ENCODE assay signal across 8 cellular contexts in genomic region chr17:28763804-28764266, GRCh38. TPM values are rescaled to one million over a fixed set of nuclear protein-coding genes. Genes with fewer than 3 reads are reported as not detected.
DNase-seq lines count a peak whose midpoint lies in the region; ATAC-seq and TF ChIP-seq lines count a peak whose summit lies in the region.

No MANE protein-coding gene starts in this region.

- TF ChIP-seq CTCF in glutamatergic neuron (IDR thresholded peaks at IDR 0.05; ENCODE audit: partially characterized antibody, unreplicated experiment): peak; percentile 95

- DNase-seq in NK-92 treated with Interleukin-12 subunit alpha and Interleukin-12 subunit beta, amount 100 ng/mL, for 24 hours (lab: John Stamatoyannopoulos, UW): peak; percentile 38
- DNase-seq in NK-92 (lab: John Stamatoyannopoulos, UW; ENCODE audit: unreplicated experiment): no peak
- peak; percentile 88 for DNase-seq in NAMALWA (ENCODE audit: low spot score)
- peak; percentile 75 for DNase-seq in SKM-1 treated with dmso at 0.1 percent for 144 hours (lab: John Stamatoyannopoulos, UW; ENCODE audit: unreplicated experiment)
- DNase-seq in glutamatergic neuron: peak; percentile 79
- DNase-seq in retina: peak; percentile 59

- H3K9me3 Mint-ChIP-seq in activated naive CD4-positive, alpha-beta T cell treated with anti-CD3 and anti-CD28 coated beads, Interleukin-2, amount 50 U/mL, for 24 hours: no peaks in the 10 kb centered on the region
- H3K9me3 Mint-ChIP-seq in glutamatergic neuron (ENCODE audit: unreplicated experiment): peaks cover 6% of the 10 kb centered on the region

- peaks cover 7% of the 10 kb centered on the region for H3K36me3 Mint-ChIP-seq in activated naive CD4-positive, alpha-beta T cell treated with anti-CD3 and anti-CD28 coated beads, Interleukin-2, amount 50 U/mL, for 24 hours
- no peaks in the 10 kb centered on the region for H3K36me3 Mint-ChIP-seq in glutamatergic neuron (ENCODE audit: unreplicated experiment)

- ATAC-seq in GM21528 (IDR thresholded peaks at IDR 0.05; ENCODE audit: low FRiP score, unreplicated experiment): no peak

- peaks cover 7% of the 10 kb centered on the region for H3K4me1 Mint-ChIP-seq in activated naive CD4-positive, alpha-beta T cell treated with anti-CD3 and anti-CD28 coated beads, Interleukin-2, amount 50 U/mL, for 24 hours
- H3K4me1 Mint-ChIP-seq in glutamatergic neuron (ENCODE audit: low read depth, unreplicated experiment): no peaks in the 10 kb centered on the region

- peak overlapping the region; percentile 86 for H3K27ac Mint-ChIP-seq in activated naive CD4-positive, alpha-beta T cell treated with anti-CD3 and anti-CD28 coated beads, Interleukin-2, amount 50 U/mL, for 24 hours
- H3K27ac Mint-ChIP-seq in glutamatergic neuron (ENCODE audit: unreplicated experiment): no peak overlapping the region

- no peaks in the 10 kb centered on the region for H3K27me3 Mint-ChIP-seq in activated naive CD4-positive, alpha-beta T cell treated with anti-CD3 and anti-CD28 coated beads, Interleukin-2, amount 50 U/mL, for 24 hours
- H3K27me3 Mint-ChIP-seq in glutamatergic neuron (ENCODE audit: unreplicated experiment): no peaks in the 10 kb centered on the region

- H3K4me3 Mint-ChIP-seq in activated naive CD4-positive, alpha-beta T cell treated with anti-CD3 and anti-CD28 coated beads, Interleukin-2, amount 50 U/mL, for 24 hours: no peak overlapping the region
- no peak overlapping the region for H3K4me3 Mint-ChIP-seq in glutamatergic neuron (ENCODE audit: unreplicated experiment)

RNA-seq across cellular contexts. Expression of gene TRAF4, which starts 20.0 kb away (rescaled TPM):
- total RNA-seq in glutamatergic neuron (ENCODE audit: unreplicated experiment): 373 TPM

RNA-seq across cellular contexts. Expression of gene NEK8, which starts 35.2 kb away (rescaled TPM):
- 5.9 TPM for total RNA-seq in glutamatergic neuron (ENCODE audit: unreplicated experiment)

RNA-seq across cellular contexts. Expression of gene TLCD1, which starts 37.8 kb away (rescaled TPM):
- total RNA-seq in glutamatergic neuron (ENCODE audit: unreplicated experiment): 8.2 TPM

RNA-seq across cellular contexts. Expression of gene RPL23A, which starts 44.0 kb away (rescaled TPM):
- 627 TPM for total RNA-seq in glutamatergic neuron (ENCODE audit: unreplicated experiment)

RNA-seq across cellular contexts. Expression of gene RAB34, which starts 46.2 kb away (rescaled TPM):
- total RNA-seq in glutamatergic neuron (ENCODE audit: unreplicated experiment): 54.3 TPM
